In genomic region chr11:96137357-96137756, GRCh38 we compare ENCODE assay signal across 2 cellular contexts.
TF ChIP-seq lines count a peak whose summit lies in the region.

No MANE protein-coding gene starts in this region.

TF ChIP-seq in IMR-90, 13 proteins besides CTCF, POLR2A, EP300 and RAD21 (continued from another document):
- TF ChIP-seq CEBPB (IDR thresholded peaks at IDR 0.05; ENCODE audit: low read depth, low read length) (no peak), BHLHE40 (IDR thresholded peaks at IDR 0.05; ENCODE audit: low read depth, low read length) (no peak), RFX5 (IDR thresholded peaks at IDR 0.05; ENCODE audit: low read depth, low read length) (no peak), CHD1 (IDR thresholded peaks at IDR 0.05; ENCODE audit: low read depth, low read length) (no peak)
- TF ChIP-seq, protein P1, sequence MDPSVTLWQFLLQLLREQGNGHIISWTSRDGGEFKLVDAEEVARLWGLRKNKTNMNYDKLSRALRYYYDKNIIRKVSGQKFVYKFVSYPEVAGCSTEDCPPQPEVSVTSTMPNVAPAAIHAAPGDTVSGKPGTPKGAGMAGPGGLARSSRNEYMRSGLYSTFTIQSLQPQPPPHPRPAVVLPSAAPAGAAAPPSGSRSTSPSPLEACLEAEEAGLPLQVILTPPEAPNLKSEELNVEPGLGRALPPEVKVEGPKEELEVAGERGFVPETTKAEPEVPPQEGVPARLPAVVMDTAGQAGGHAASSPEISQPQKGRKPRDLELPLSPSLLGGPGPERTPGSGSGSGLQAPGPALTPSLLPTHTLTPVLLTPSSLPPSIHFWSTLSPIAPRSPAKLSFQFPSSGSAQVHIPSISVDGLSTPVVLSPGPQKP (IDR thresholded peaks at IDR 0.05; ENCODE audit: borderline replicate concordance, low read depth, low read length): no peak

TF ChIP-seq in HEK293T, 16 proteins besides CTCF, POLR2A, EP300 and RAD21 (continued from another document):
- TF ChIP-seq, protein P2, sequence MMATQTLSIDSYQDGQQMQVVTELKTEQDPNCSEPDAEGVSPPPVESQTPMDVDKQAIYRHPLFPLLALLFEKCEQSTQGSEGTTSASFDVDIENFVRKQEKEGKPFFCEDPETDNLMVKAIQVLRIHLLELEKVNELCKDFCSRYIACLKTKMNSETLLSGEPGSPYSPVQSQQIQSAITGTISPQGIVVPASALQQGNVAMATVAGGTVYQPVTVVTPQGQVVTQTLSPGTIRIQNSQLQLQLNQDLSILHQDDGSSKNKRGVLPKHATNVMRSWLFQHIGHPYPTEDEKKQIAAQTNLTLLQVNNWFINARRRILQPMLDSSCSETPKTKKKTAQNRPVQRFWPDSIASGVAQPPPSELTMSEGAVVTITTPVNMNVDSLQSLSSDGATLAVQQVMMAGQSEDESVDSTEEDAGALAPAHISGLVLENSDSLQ (IDR thresholded peaks at IDR 0.05): no peak
- TF ChIP-seq HDGF (IDR thresholded peaks at IDR 0.05; ENCODE audit: borderline replicate concordance): no peak
